27 cellular contexts compared by ENCODE assay signal in the genomic region with DNA sequence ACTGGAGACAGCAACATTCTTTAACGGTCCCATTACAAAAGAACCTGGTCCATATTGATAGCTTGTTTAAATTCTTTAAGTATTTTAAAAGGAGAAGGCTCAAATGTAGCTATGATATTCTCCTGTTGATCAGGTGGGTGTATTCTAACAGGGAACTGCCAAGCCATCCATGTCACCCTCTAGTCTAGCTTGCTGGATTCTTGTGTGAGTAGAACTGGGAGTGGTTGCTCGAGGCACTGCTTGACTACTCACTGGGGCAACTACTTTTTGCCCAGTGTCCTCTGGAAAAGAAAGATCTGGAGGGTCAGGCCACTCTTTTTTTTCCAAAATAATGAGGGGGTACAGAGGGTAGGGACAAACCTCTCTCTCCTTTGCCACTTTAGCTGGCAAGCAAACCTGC.
"Had no signal": no experiment of that assay in that cellular context is flagged by ENCODE, and none has a peak within 500 bp of the region (broad histone marks: within the 10 kb centered on the region; RNA-seq: fewer than 3 reads in every experiment).

No MANE protein-coding gene starts in this region.

- H3K4me3 Mint-ChIP-seq: immature natural killer cell; memory B cell; naive thymus-derived CD4-positive, alpha-beta T cell; natural killer cell treated with Interleukin-12 subunit alpha and Interleukin-12 subunit beta and Interleukin-15 and Interleukin-18, amount 100 ng/mL, for 72 hours; stimulated activated naive B cell treated with anti-CD40 and anti-IgM and Interleukin-4, amounts not matched to agents 10 μg/mL and 1 μg/mL and 100 μg/mL, for 72 hours; type B pancreatic cell had no signal

- H3K27me3 ChIP-seq: left lung, ovary, right atrium auricular region, right lobe of liver, suprapubic skin, tibial artery, uterus had no signal

- H3K4me1 ChIP-seq: left lung, right lobe of liver, uterus had no signal

- H3K36me3 ChIP-seq: left lung, ovary, right atrium auricular region, right lobe of liver, suprapubic skin, thoracic aorta, tibial artery, uterus had no signal

- ATAC-seq: left colon; left lung; mucosa of descending colon; naive thymus-derived CD4-positive, alpha-beta T cell; stimulated activated naive B cell treated with anti-CD40 and anti-IgM and Interleukin-4, amounts not matched to agents 10 μg/mL and 1 μg/mL and 100 μg/mL, for 72 hours; stimulated activated naive CD8-positive, alpha-beta T cell treated with anti-CD3 and anti-CD28 coated beads, Interleukin-15, Interleukin-2, amounts not matched to agents 100 U/mL and 50 U/mL, for 24 hours had no signal

- DNase-seq: hypothalamus; immature natural killer cell; kidney; left colon; left lung; midbrain; mucosa of descending colon; naive thymus-derived CD4-positive, alpha-beta T cell; ovary; right lobe of liver; stimulated activated CD4-positive, alpha-beta T cell treated with anti-CD3 and anti-CD28 coated beads, Interleukin-12 subunit alpha, Interleukin-12 subunit beta, amount 100 ng/mL, for 4 hours; stimulated activated CD4-positive, alpha-beta T cell treated with anti-CD3 and anti-CD28 coated beads, Interleukin-15, amount 100 ng/mL, for 24 hours; stimulated activated CD4-positive, alpha-beta T cell treated with anti-CD3 and anti-CD28 coated beads, Interleukin-2, amount 100 ng/mL, for 24 hours; stimulated activated CD4-positive, alpha-beta T cell treated with anti-CD3 and anti-CD28 coated beads, Interleukin-4, amount 100 ng/mL, for 1 hour; stimulated activated naive B cell treated with anti-CD40 and anti-IgM and Interleukin-4, amounts not matched to agents 10 μg/mL and 1 μg/mL and 100 μg/mL, for 72 hours; stimulated activated naive CD8-positive, alpha-beta T cell treated with anti-CD3 and anti-CD28 coated beads, Interleukin-15, Interleukin-2, amounts not matched to agents 100 U/mL and 50 U/mL, for 24 hours; tibial artery; uterus had no signal

- H3K4me1 Mint-ChIP-seq: immature natural killer cell; memory B cell; naive thymus-derived CD4-positive, alpha-beta T cell; stimulated activated naive B cell treated with anti-CD40 and anti-IgM and Interleukin-4, amounts not matched to agents 10 μg/mL and 1 μg/mL and 100 μg/mL, for 72 hours had no signal

- FAIRE-seq: islet of Langerhans, kidney had no signal

- H3K4me3 ChIP-seq: left lung, lung, mucosa of descending colon, ovary, right atrium auricular region, right lobe of liver, suprapubic skin, thoracic aorta, tibial artery, uterus had no signal

- H3K27ac ChIP-seq: left lung, ovary, right atrium auricular region, right lobe of liver, suprapubic skin, thoracic aorta, tibial artery, uterus had no signal

- H3K9me3 Mint-ChIP-seq: memory B cell; naive thymus-derived CD4-positive, alpha-beta T cell; natural killer cell treated with Interleukin-12 subunit alpha and Interleukin-12 subunit beta and Interleukin-15 and Interleukin-18, amount 100 ng/mL, for 72 hours; stimulated activated naive B cell treated with anti-CD40 and anti-IgM and Interleukin-4, amounts not matched to agents 10 μg/mL and 1 μg/mL and 100 μg/mL, for 72 hours; type B pancreatic cell had no signal

- H3K36me3 Mint-ChIP-seq: immature natural killer cell; memory B cell; naive thymus-derived CD4-positive, alpha-beta T cell; natural killer cell treated with Interleukin-12 subunit alpha and Interleukin-12 subunit beta and Interleukin-15 and Interleukin-18, amount 100 ng/mL, for 72 hours; stimulated activated naive B cell treated with anti-CD40 and anti-IgM and Interleukin-4, amounts not matched to agents 10 μg/mL and 1 μg/mL and 100 μg/mL, for 72 hours; type B pancreatic cell had no signal

- H3K27ac Mint-ChIP-seq: immature natural killer cell; memory B cell; naive thymus-derived CD4-positive, alpha-beta T cell; natural killer cell treated with Interleukin-12 subunit alpha and Interleukin-12 subunit beta and Interleukin-15 and Interleukin-18, amount 100 ng/mL, for 72 hours; progenitor cell of endocrine pancreas; stimulated activated naive B cell treated with anti-CD40 and anti-IgM and Interleukin-4, amounts not matched to agents 10 μg/mL and 1 μg/mL and 100 μg/mL, for 72 hours; type B pancreatic cell had no signal

- H3K9me3 ChIP-seq: left lung, mucosa of descending colon, ovary, right atrium auricular region, right lobe of liver, suprapubic skin, thoracic aorta, tibial artery, uterus had no signal
